Comparison of ENCODE assay signal across 1 cellular context in the genomic region with DNA sequence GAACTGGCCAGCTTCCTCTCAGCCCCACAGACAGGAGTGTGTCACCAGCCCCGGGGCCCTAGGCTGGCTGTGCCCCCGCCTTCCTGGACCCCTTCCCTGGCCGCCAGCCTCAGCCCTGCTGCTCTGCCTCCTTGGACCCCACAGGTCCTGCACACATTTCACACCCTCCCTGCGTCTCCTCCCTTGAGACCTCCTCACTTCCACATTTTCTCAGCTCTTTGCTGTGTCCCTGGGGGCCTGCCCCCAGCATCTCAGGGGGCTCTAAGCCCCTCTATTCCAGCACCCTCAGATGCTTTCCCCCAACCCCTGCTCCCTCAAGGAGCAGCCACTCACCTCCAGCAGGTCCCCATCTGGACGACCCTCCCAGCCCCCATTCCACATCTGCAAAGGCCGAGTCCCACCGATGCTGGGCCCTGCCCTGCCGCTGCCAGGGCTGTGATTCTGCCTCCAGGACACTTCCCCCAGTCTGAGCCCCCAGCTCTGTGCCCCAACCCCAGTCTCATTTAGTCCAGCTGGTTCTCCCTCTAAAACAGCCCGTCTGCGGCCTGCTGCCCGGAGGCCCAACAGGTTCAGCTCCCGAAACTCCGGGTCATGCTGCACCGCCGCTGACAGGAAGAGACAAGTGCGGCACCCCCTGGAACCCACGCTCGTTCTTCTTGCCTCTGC.
TF ChIP-seq lines count a peak whose summit lies in the region.

No MANE protein-coding gene starts in this region.

TF ChIP-seq in HepG2, 621 proteins besides CTCF, POLR2A, EP300 and RAD21:
- TF ChIP-seq PAWR (CRISPR knock-in tag; IDR thresholded peaks at IDR 0.05; ENCODE audit: borderline replicate concordance) (0 out of 2 replicates have a peak, but pooled peaks have one; percentile 20), HOXA7 (CRISPR knock-in tag; IDR thresholded peaks at IDR 0.05) (0 out of 2 replicates have a peak, but pooled peaks have one; percentile 19), SRY (CRISPR knock-in tag; IDR thresholded peaks at IDR 0.05) (peak; percentile 15; the same call in 1 of the 2 replicates), KDM5A (IDR thresholded peaks at IDR 0.05; ENCODE audit: borderline replicate concordance, low read length) (peak; percentile 2; the same call in 1 of the 2 replicates), NCOA2 (CRISPR knock-in tag; IDR thresholded peaks at IDR 0.05) (no peak), ZBTB21 (CRISPR knock-in tag; IDR thresholded peaks at IDR 0.05) (no peak), ZNF891 (CRISPR knock-in tag; IDR thresholded peaks at IDR 0.05) (0 out of 2 replicates have a peak, but pooled peaks have one; percentile 3), ZBTB8A (CRISPR knock-in tag; IDR thresholded peaks at IDR 0.05; ENCODE audit: borderline replicate concordance, low read depth) (0 out of 2 replicates have a peak, but pooled peaks have one; percentile 19), ZNF782 (CRISPR knock-in tag; IDR thresholded peaks at IDR 0.05; ENCODE audit: borderline replicate concordance) (0 out of 2 replicates have a peak, but pooled peaks have one; percentile 10), PHF20 (CRISPR knock-in tag; IDR thresholded peaks at IDR 0.05) (0 out of 2 replicates have a peak, but pooled peaks have one; percentile 17), KMT2B (CRISPR knock-in tag; IDR thresholded peaks at IDR 0.05) (0 out of 2 replicates have a peak, but pooled peaks have one; percentile 12), ZNF768 (CRISPR knock-in tag; IDR thresholded peaks at IDR 0.05) (no peak), ZC3H13 (CRISPR knock-in tag; IDR thresholded peaks at IDR 0.05) (peak; percentile 40; the same call in 1 of the 2 replicates), ZSCAN25 (CRISPR knock-in tag; IDR thresholded peaks at IDR 0.05) (0 out of 2 replicates have a peak, but pooled peaks have one; percentile 13)
- TF ChIP-seq, protein P1, sequence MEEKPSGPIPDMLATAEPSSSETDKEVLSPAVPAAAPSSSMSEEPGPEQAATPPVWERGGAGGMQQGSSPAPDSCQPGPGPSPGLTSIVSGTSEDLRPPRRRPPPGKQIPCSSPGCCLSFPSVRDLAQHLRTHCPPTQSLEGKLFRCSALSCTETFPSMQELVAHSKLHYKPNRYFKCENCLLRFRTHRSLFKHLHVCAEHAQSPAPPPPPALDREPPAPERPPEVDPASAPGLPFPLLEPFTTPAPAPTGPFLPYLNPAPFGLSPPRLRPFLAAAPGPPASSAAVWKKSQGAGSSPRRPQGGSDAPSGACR (CRISPR knock-in tag; IDR thresholded peaks at IDR 0.05), result no peak
